In the genomic region with DNA sequence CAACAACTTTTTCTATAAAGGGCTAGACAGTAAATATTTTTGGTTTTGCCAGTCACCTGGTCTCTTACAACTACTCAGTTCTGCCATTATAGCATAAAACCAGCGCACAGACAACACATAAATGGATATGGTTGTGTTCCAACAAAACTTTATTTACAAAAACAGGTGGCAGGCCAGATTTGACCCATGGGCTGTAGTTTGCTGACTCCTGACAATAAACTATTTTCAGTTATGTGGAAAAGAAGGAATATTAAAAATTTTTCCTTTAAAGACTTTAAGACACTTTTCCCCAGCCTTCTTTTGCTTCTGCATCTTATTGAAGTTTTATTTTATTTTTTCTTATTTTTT, we compare ENCODE assay signal across 1 cellular context.
A peak's percentile ranks its signal among the peaks of the same experiment; 100 is the strongest.
TF ChIP-seq lines count a peak whose summit lies in the region.

No MANE protein-coding gene starts in this region.

TF ChIP-seq in K562, 482 proteins besides CTCF, POLR2A, EP300 and RAD21:
- TF ChIP-seq NONO (IDR thresholded peaks at IDR 0.05; ENCODE audit: low read depth in 2 of 2, low read length in 1 of 2) (no peak), ZNF140 (CRISPR knock-in tag; IDR thresholded peaks at IDR 0.05) (no peak), BHLHE40 (IDR thresholded peaks at IDR 0.05; ENCODE audit: low read length) (no peak), MYNN (IDR thresholded peaks at IDR 0.05) (no peak), MYNN (CRISPR knock-in tag; IDR thresholded peaks at IDR 0.05) (no peak), TBL1XR1 (IDR thresholded peaks at IDR 0.05; ENCODE audit: low read length in 2 of 2) (no peak)
- TF ChIP-seq, protein P1, sequence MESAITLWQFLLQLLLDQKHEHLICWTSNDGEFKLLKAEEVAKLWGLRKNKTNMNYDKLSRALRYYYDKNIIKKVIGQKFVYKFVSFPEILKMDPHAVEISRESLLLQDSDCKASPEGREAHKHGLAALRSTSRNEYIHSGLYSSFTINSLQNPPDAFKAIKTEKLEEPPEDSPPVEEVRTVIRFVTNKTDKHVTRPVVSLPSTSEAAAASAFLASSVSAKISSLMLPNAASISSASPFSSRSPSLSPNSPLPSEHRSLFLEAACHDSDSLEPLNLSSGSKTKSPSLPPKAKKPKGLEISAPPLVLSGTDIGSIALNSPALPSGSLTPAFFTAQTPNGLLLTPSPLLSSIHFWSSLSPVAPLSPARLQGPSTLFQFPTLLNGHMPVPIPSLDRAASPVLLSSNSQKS (CRISPR knock-in tag; IDR thresholded peaks at IDR 0.05), result no peak
- TF ChIP-seq, protein P2, sequence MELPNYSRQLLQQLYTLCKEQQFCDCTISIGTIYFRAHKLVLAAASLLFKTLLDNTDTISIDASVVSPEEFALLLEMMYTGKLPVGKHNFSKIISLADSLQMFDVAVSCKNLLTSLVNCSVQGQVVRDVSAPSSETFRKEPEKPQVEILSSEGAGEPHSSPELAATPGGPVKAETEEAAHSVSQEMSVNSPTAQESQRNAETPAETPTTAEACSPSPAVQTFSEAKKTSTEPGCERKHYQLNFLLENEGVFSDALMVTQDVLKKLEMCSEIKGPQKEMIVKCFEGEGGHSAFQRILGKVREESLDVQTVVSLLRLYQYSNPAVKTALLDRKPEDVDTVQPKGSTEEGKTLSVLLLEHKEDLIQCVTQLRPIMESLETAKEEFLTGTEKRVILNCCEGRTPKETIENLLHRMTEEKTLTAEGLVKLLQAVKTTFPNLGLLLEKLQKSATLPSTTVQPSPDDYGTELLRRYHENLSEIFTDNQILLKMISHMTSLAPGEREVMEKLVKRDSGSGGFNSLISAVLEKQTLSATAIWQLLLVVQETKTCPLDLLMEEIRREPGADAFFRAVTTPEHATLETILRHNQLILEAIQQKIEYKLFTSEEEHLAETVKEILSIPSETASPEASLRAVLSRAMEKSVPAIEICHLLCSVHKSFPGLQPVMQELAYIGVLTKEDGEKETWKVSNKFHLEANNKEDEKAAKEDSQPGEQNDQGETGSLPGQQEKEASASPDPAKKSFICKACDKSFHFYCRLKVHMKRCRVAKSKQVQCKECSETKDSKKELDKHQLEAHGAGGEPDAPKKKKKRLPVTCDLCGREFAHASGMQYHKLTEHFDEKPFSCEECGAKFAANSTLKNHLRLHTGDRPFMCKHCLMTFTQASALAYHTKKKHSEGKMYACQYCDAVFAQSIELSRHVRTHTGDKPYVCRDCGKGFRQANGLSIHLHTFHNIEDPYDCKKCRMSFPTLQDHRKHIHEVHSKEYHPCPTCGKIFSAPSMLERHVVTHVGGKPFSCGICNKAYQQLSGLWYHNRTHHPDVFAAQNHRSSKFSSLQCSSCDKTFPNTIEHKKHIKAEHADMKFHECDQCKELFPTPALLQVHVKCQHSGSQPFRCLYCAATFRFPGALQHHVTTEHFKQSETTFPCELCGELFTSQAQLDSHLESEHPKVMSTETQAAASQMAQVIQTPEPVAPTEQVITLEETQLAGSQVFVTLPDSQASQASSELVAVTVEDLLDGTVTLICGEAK (IDR thresholded peaks at IDR 0.05), result peak; percentile 83
- TF ChIP-seq, protein P2 (CRISPR knock-in tag; IDR thresholded peaks at IDR 0.05), result no peak
